ENCODE assay signal across 31 cellular contexts in the genomic region with DNA sequence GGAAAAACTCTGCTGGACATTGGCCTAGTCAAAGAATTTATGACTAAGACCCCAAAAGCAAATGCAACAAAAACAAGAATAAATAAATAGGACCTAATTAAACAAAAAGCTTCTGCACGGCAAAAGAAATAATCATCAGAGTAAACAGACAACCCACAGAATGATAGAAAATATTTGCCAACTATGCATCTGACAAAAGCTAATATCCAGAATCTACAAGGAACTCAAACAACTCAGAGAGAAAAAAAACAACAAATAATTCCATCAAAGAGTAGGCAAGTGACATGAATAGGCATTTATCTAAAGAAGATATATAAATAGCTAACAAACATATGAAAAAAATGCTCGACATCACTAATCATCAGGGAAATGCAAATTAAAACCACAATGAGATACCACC.
"Had no signal": no experiment of that assay in that cellular context is flagged by ENCODE, and none has a peak within 500 bp of the region (broad histone marks: within the 10 kb centered on the region; RNA-seq: fewer than 3 reads in every experiment).

No MANE protein-coding gene starts in this region.

- H3K4me3 Mint-ChIP-seq: natural killer cell; nephron; neural progenitor cell; stimulated activated memory B cell treated with anti-CD40 and anti-IgM and Interleukin-4, amounts not matched to agents 10 μg/mL and 1 μg/mL and 100 μg/mL, for 72 hours; stimulated activated naive CD8-positive, alpha-beta T cell treated with anti-CD3 and anti-CD28 coated beads, Interleukin-15, amount 100 ng/mL, for 72 hours; type B pancreatic cell had no signal

- ATAC-seq: natural killer cell; psoas muscle; right cardiac atrium; sciatic nerve; stimulated activated memory B cell treated with anti-CD40 and anti-IgM and Interleukin-4, amounts not matched to agents 10 μg/mL and 1 μg/mL and 100 μg/mL, for 72 hours; stimulated activated naive CD8-positive, alpha-beta T cell treated with anti-CD3 and anti-CD28 coated beads, Interleukin-15, amount 100 ng/mL, for 72 hours; stimulated activated naive CD8-positive, alpha-beta T cell treated with anti-CD3 and anti-CD28 coated beads, Interleukin-15, Interleukin-2, amounts not matched to agents 100 U/mL and 50 U/mL, for 24 hours; upper lobe of right lung had no signal

- H3K4me1 Mint-ChIP-seq: natural killer cell; stimulated activated memory B cell treated with anti-CD40 and anti-IgM and Interleukin-4, amounts not matched to agents 10 μg/mL and 1 μg/mL and 100 μg/mL, for 72 hours; stimulated activated naive CD8-positive, alpha-beta T cell treated with anti-CD3 and anti-CD28 coated beads, Interleukin-15, amount 100 ng/mL, for 72 hours had no signal

- H3K4me3 ChIP-seq: neural progenitor cell, ovary, psoas muscle, skin epidermis, smooth muscle cell, spleen, suprapubic skin, testis, tibial artery, transverse colon, upper lobe of right lung, uterus had no signal

- H3K4me1 ChIP-seq: parathyroid adenoma, psoas muscle, spleen, suprapubic skin, testis, tibial artery, transverse colon, upper lobe of right lung, uterus had no signal

- H3K79me2 ChIP-seq: parathyroid adenoma had no signal

- H3K27me3 ChIP-seq: neural progenitor cell, ovary, spleen, suprapubic skin, testis, tibial artery, transverse colon, upper lobe of right lung, uterus had no signal

- H3K27ac Mint-ChIP-seq: natural killer cell; nephron; neural progenitor cell; stimulated activated memory B cell treated with anti-CD40 and anti-IgM and Interleukin-4, amounts not matched to agents 10 μg/mL and 1 μg/mL and 100 μg/mL, for 72 hours; stimulated activated naive CD8-positive, alpha-beta T cell treated with anti-CD3 and anti-CD28 coated beads, Interleukin-15, amount 100 ng/mL, for 72 hours; type B pancreatic cell had no signal

- H3K27me3 Mint-ChIP-seq: progenitor cell of endocrine pancreas, type B pancreatic cell had no signal

- H3K9ac ChIP-seq: neural progenitor cell, parathyroid adenoma had no signal

- H3K9me3 Mint-ChIP-seq: nephron; neural progenitor cell; stimulated activated memory B cell treated with anti-CD40 and anti-IgM and Interleukin-4, amounts not matched to agents 10 μg/mL and 1 μg/mL and 100 μg/mL, for 72 hours; type B pancreatic cell had no signal

- H3K36me3 Mint-ChIP-seq: neural progenitor cell; stimulated activated memory B cell treated with anti-CD40 and anti-IgM and Interleukin-4, amounts not matched to agents 10 μg/mL and 1 μg/mL and 100 μg/mL, for 72 hours; type B pancreatic cell had no signal

- DNase-seq: natural killer cell; occipital lobe; ovary; posterior cingulate gyrus; psoas muscle; right cardiac atrium; spleen; stimulated activated CD4-positive, alpha-beta T cell treated with anti-CD3 and anti-CD28 coated beads, Interleukin-12 subunit alpha, Interleukin-12 subunit beta, amount 100 ng/mL, for 4 hours; stimulated activated CD4-positive, alpha-beta T cell treated with anti-CD3 and anti-CD28 coated beads, Interleukin-1b, Interleukin-23, amount 100 ng/mL, for 48 hours; stimulated activated CD4-positive, alpha-beta T cell treated with anti-CD3 and anti-CD28 coated beads, Interleukin-4, amount 100 ng/mL, for 1 hour; stimulated activated CD4-positive, alpha-beta T cell treated with anti-CD3 and anti-CD28 coated beads, Interleukin-4, amount 100 ng/mL, for 4 hours; stimulated activated CD8-positive, alpha-beta memory T cell treated with anti-CD3 and anti-CD28 coated beads, Interleukin-4, amount 100 ng/mL, for 48 hours; stimulated activated naive CD4-positive, alpha-beta T cell; stimulated activated naive CD8-positive, alpha-beta T cell treated with anti-CD3 and anti-CD28 coated beads, Interleukin-15, amount 100 ng/mL, for 72 hours; stimulated activated naive CD8-positive, alpha-beta T cell treated with anti-CD3 and anti-CD28 coated beads, Interleukin-15, Interleukin-2, amounts not matched to agents 100 U/mL and 50 U/mL, for 24 hours; substantia nigra; testis; tibial artery; transverse colon; upper lobe of right lung; uterus had no signal

- H2AFZ ChIP-seq: neural progenitor cell, parathyroid adenoma had no signal

- H3K36me3 ChIP-seq: neural progenitor cell, ovary, spleen, suprapubic skin, tibial artery, transverse colon, upper lobe of right lung, uterus had no signal

- H3K4me2 ChIP-seq: neural progenitor cell, smooth muscle cell had no signal

- H3K9me3 ChIP-seq: ovary, psoas muscle, spleen, suprapubic skin, testis, tibial artery, transverse colon, upper lobe of right lung, uterus had no signal

- H3K27ac ChIP-seq: neural progenitor cell, ovary, parathyroid adenoma, psoas muscle, skin epidermis, spleen, suprapubic skin, testis, tibial artery, transverse colon, upper lobe of right lung, uterus had no signal
